ENCODE assay signal across 18 cellular contexts in genomic region chr11:70527046-70527395, GRCh38.
"Had no signal": no experiment of that assay in that cellular context is flagged by ENCODE, and none has a peak within 500 bp of the region (broad histone marks: within the 10 kb centered on the region; RNA-seq: fewer than 3 reads in every experiment).

No MANE protein-coding gene starts in this region.

- FAIRE-seq: pancreas had no signal

- H3K4me1 ChIP-seq: pancreas had no signal

- H3K4me3 Mint-ChIP-seq: activated CD4-positive, alpha-beta memory T cell treated with anti-CD3 and anti-CD28 coated beads, Interleukin-2, amount 10 ng/mL, durations not matched to agents 7 days and 5 days; activated T-cell treated with anti-CD3 and anti-CD28 coated beads, Interleukin-2, amount 50 U/mL, for 4 hours; stimulated activated naive CD8-positive, alpha-beta T cell treated with anti-CD3 and anti-CD28 coated beads, Interleukin-15, Interleukin-2, amounts not matched to agents 100 ng/mL and 50 ng/mL, for 24 hours; T-helper 17 cell; type B pancreatic cell had no signal

- ATAC-seq: activated T-cell treated with anti-CD3 and anti-CD28 coated beads, Interleukin-2, amount 50 U/mL, for 4 hours; esophagus mucosa; left lobe of liver; pancreas; T-helper 17 cell had no signal

- H3K27ac Mint-ChIP-seq: activated CD4-positive, alpha-beta memory T cell treated with anti-CD3 and anti-CD28 coated beads, Interleukin-2, amount 10 ng/mL, durations not matched to agents 7 days and 5 days; stimulated activated naive CD8-positive, alpha-beta T cell treated with anti-CD3 and anti-CD28 coated beads, Interleukin-15, Interleukin-2, amounts not matched to agents 100 ng/mL and 50 ng/mL, for 24 hours; T-helper 17 cell had no signal

- H3K9me3 ChIP-seq: pancreas, suprapubic skin had no signal

- H3K36me3 Mint-ChIP-seq: type B pancreatic cell had no signal

- H3K79me2 ChIP-seq: hepatocyte had no signal

- H3K4me2 ChIP-seq: hepatocyte had no signal

- H2AFZ ChIP-seq: hepatocyte had no signal

- H3K36me3 ChIP-seq: pancreas, suprapubic skin had no signal

- H3K27me3 ChIP-seq: hepatocyte, pancreas had no signal

- H3K9me3 Mint-ChIP-seq: stimulated activated naive CD8-positive, alpha-beta T cell treated with anti-CD3 and anti-CD28 coated beads, Interleukin-15, Interleukin-2, amounts not matched to agents 100 ng/mL and 50 ng/mL, for 24 hours; type B pancreatic cell had no signal

- H3K27me3 Mint-ChIP-seq: type B pancreatic cell had no signal

- DNase-seq: activated CD4-positive, alpha-beta memory T cell treated with anti-CD3 and anti-CD28 coated beads, Interleukin-2, amount 10 ng/mL, durations not matched to agents 7 days and 5 days; activated CD4-positive, alpha-beta T cell treated with anti-CD3 and anti-CD28 coated beads for 4 hours; activated effector memory CD4-positive, alpha-beta T cell treated with Interleukin-2 at 50 U/mL for 16 hours; activated naive CD4-positive, alpha-beta T cell treated with anti-CD3 and anti-CD28 coated beads, Interleukin-2, amount 50 U/mL, for 16 hours; activated T-cell treated with anti-CD3 and anti-CD28 coated beads, Interleukin-2, amount 50 U/mL, for 4 hours; central memory CD4-positive, alpha-beta T cell; islet precursor cell; mesenchymal stem cell; T-helper 17 cell had no signal

- H3K4me1 Mint-ChIP-seq: activated CD4-positive, alpha-beta memory T cell treated with anti-CD3 and anti-CD28 coated beads, Interleukin-2, amount 10 ng/mL, durations not matched to agents 7 days and 5 days; T-helper 17 cell had no signal

- H3K27ac ChIP-seq: coronary artery, hepatocyte, pancreas, skin epidermis, suprapubic skin had no signal

- H3K4me3 ChIP-seq: coronary artery, hepatocyte, pancreas, skin epidermis, suprapubic skin had no signal
